ENCODE assay signal across 16 cellular contexts in genomic region chr7:78386520-78386919, GRCh38.
DNase-seq lines count a peak whose midpoint lies in the region; ATAC-seq and TF ChIP-seq lines count a peak whose summit lies in the region.
"Had no signal": no experiment of that assay in that cellular context is flagged by ENCODE, and none has a peak within 500 bp of the region (broad histone marks: within the 10 kb centered on the region; RNA-seq: fewer than 3 reads in every experiment).

No MANE protein-coding gene starts in this region.

- H3K4me1 ChIP-seq in cardiac muscle cell (ENCODE audit: low read depth) (no peaks in the 10 kb centered on the region), left ventricle myocardium inferior (no peaks in the 10 kb centered on the region), psoas muscle (peaks cover 8% of the 10 kb centered on the region)

- peak overlapping the region; percentile 27 for H3K27ac ChIP-seq in cardiac muscle cell
- H3K27ac ChIP-seq in left ventricle myocardium inferior (replicated peaks): no peak overlapping the region
- H3K27ac ChIP-seq in psoas muscle: no peak overlapping the region

- 18 to 33% (median 18%) methylated on average over 2 of the region's 2 CpGs for WGBS in psoas muscle, 3 donors

- H3K4me3 ChIP-seq in cardiac muscle cell (no peak overlapping the region), left ventricle myocardium inferior (no peak overlapping the region), psoas muscle (no peak overlapping the region)
- H3K4me3 ChIP-seq: GM23338 had no signal

- H3K36me3 ChIP-seq in cardiac muscle cell (no peaks in the 10 kb centered on the region), left ventricle myocardium inferior (no peaks in the 10 kb centered on the region), psoas muscle (ENCODE audit: insufficient read depth in 1 of 2, low read depth in 1 of 2) (no peaks in the 10 kb centered on the region)

- no peaks in the 10 kb centered on the region for H3K9me3 ChIP-seq in cardiac muscle cell (ENCODE audit: low read depth)
- H3K9me3 ChIP-seq in left ventricle myocardium inferior (replicated peaks): no peaks in the 10 kb centered on the region
- no peaks in the 10 kb centered on the region for H3K9me3 ChIP-seq in psoas muscle

- H3K27me3 ChIP-seq in cardiac muscle cell (no peaks in the 10 kb centered on the region), left ventricle myocardium inferior (ENCODE audit: low read depth) (no peaks in the 10 kb centered on the region), psoas muscle (ENCODE audit: insufficient read depth in 3 of 3, low read length in 2 of 3) (no peaks in the 10 kb centered on the region)

- DNase-seq in cardiac muscle cell (ENCODE audit: low read depth in 1 of 2, low spot score in 1 of 2): peak in 1 of 2 donors; percentile 37
- no peak for DNase-seq in left ventricle myocardium inferior
- DNase-seq in NCI-H69 (lab: John Stamatoyannopoulos, UW): peak; percentile 31
- DNase-seq in left kidney (ENCODE audit: low read depth, low spot score): peak; percentile 59
- DNase-seq in psoas muscle: no peak
- DNase-seq in GDM1 (lab: John Stamatoyannopoulos, UW): no peak
- DNase-seq: C1 segment of cervical spinal cord; Calu3; CD4-positive, alpha-beta memory T cell; COR-L47; DMS53; DMS79 treated with DMSO at 0.1 percent for 48 hours; H9 had no signal

- ATAC-seq in psoas muscle: peak; percentile 22 to 61 (median 48)
- no peak for ATAC-seq in GM21723 (IDR thresholded peaks at IDR 0.05; ENCODE audit: unreplicated experiment)
- ATAC-seq: GM23338, HCT116 had no signal

- intact Hi-C loops in left ventricle myocardium inferior (cut with micrococcal nuclease) (no loop called here), psoas muscle (cut with DNase I) (no loop called here)

- TF ChIP-seq CTCF in cardiac muscle cell (IDR thresholded peaks at IDR 0.05; ENCODE audit: low read depth, low read length) (no peak), left ventricle myocardium inferior (IDR thresholded peaks at IDR 0.05; ENCODE audit: borderline replicate concordance) (no peak), psoas muscle (IDR thresholded peaks at IDR 0.05) (no peak)

Comparison
In these comparisons a context has a peak if more than half of its experiments do, and no peak if none do; other contexts are left out.
1. DNase-seq: peak in NCI-H69 (single experiment) and left kidney (single experiment); none in left ventricle myocardium inferior (single experiment), psoas muscle (0 of 2) and GDM1 (single experiment).